10 cellular contexts compared by ENCODE assay signal in the genomic region with DNA sequence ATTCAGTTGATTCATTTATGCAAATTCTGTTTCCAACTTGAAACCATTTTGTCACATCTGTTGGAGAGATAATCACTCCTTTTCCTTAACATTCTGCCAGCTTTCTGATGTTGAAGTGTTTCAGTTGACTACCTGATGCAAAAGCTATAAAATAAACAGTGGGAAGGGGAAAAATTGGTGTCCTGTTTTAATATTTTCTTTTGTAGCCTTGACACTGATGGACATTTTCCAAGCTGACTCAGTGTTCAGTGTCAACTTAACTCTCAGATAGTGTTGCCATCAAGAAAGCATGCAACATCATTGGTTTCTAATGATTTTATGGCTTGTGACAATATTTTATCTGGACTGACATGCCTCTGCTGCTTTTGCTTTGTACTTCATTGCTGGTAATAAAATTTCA.
"Had no signal": no experiment of that assay in that cellular context is flagged by ENCODE, and none has a peak within 500 bp of the region (broad histone marks: within the 10 kb centered on the region; RNA-seq: fewer than 3 reads in every experiment).

No MANE protein-coding gene starts in this region.

- DNase-seq: activated CD4-positive, alpha-beta T cell treated with anti-CD3 and anti-CD28 coated beads for 4 hours; activated CD8-positive, alpha-beta memory T cell treated with anti-CD3 and anti-CD28 coated beads, Interleukin-2, amount 50 U/mL, for 4 hours; activated CD8-positive, alpha-beta T cell treated with anti-CD3 and anti-CD28 coated beads for 36 hours; activated naive CD4-positive, alpha-beta T cell; aorta; naive thymus-derived CD4-positive, alpha-beta T cell; posterior cingulate gyrus; stimulated activated CD4-positive, alpha-beta T cell treated with anti-CD3 and anti-CD28 coated beads, Interleukin-4, amount 100 ng/mL, for 4 hours; stimulated activated naive CD8-positive, alpha-beta T cell treated with anti-CD3 and anti-CD28 coated beads, Interleukin-15, amount 100 ng/mL, for 72 hours; T1000 had no signal
